Comparison of ENCODE assay signal across 21 cellular contexts in the genomic region with DNA sequence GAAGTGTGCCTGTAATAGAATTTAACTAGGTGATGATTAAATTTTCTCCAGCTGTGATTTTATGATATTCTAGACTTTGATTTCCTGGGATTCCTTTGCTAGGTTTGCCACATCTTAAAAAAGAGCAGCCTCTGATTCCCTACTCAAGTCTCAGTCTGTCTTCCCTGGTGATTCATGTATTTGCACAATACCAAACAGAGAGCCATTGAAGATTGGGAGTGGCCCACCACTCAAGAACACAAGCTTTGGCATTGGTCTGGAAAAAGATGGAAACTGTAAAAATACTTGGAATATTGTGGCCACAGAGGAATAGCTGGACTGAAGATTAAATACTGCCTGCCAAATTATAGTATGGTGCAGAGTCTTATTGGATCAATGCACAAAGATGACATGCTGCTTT. TPM values are rescaled to one million over a fixed set of nuclear protein-coding genes. Genes with fewer than 3 reads are reported as not detected.
"Had no signal": no experiment of that assay in that cellular context is flagged by ENCODE, and none has a peak within 500 bp of the region (broad histone marks: within the 10 kb centered on the region; RNA-seq: fewer than 3 reads in every experiment).

No MANE protein-coding gene starts in this region.

- H3K27me3 ChIP-seq: brain microvascular endothelial cell, tibial artery, uterus had no signal

- H3K36me3 ChIP-seq: brain microvascular endothelial cell, tibial artery, uterus had no signal

- H3K79me2 ChIP-seq: parathyroid adenoma had no signal

- H2AFZ ChIP-seq: parathyroid adenoma had no signal

- ATAC-seq: activated CD8-positive, alpha-beta T cell treated with anti-CD3 and anti-CD28 coated beads for 36 hours; activated T-cell treated with anti-CD3 and anti-CD28 coated beads, Interleukin-2, amount 50 U/mL, for 72 hours; left ventricle myocardium superior; naive thymus-derived CD8-positive, alpha-beta T cell; T-helper 17 cell; WTC11 had no signal

- DNase-seq: activated CD4-positive, alpha-beta T cell treated with anti-CD3 and anti-CD28 coated beads for 4 hours; activated CD8-positive, alpha-beta T cell treated with anti-CD3 and anti-CD28 coated beads for 36 hours; activated gamma-delta T cell treated with Interleukin-2 at 50 U/mL for 16 hours; activated naive CD8-positive, alpha-beta T cell treated with anti-CD3 and anti-CD28 coated beads for 36 hours; activated T-cell treated with anti-CD3 and anti-CD28 coated beads, Interleukin-2, amount 50 U/mL, for 72 hours; brain microvascular endothelial cell; hippocampal formation; kidney; left ventricle myocardium superior; mesenchymal stem cell; naive thymus-derived CD8-positive, alpha-beta T cell; retina; small intestine; stimulated activated CD4-positive, alpha-beta T cell treated with anti-CD3 and anti-CD28 coated beads, Interleukin-4, amount 100 ng/mL, for 24 hours; stimulated activated naive CD4-positive, alpha-beta T cell; T-helper 17 cell; tibial artery; uterus had no signal

- H3K9ac ChIP-seq: parathyroid adenoma had no signal

- H3K9me3 ChIP-seq: tibial artery, uterus had no signal

- H3K4me1 ChIP-seq: parathyroid adenoma, tibial artery, uterus had no signal

- H3K27ac ChIP-seq: brain microvascular endothelial cell, parathyroid adenoma, tibial artery, uterus had no signal

- H3K4me3 ChIP-seq: tibial artery, uterus had no signal

RNA-seq across cellular contexts. Expression of a gene that starts 32.9 kb away (rescaled TPM):
- total RNA-seq: activated CD8-positive, alpha-beta T cell treated with anti-CD3 and anti-CD28 coated beads for 36 hours; activated naive CD8-positive, alpha-beta T cell treated with anti-CD3 and anti-CD28 coated beads for 36 hours; activated T-cell treated with anti-CD3 and anti-CD28 coated beads, Interleukin-2, amount 50 U/mL, for 72 hours; mucosa of gallbladder; naive thymus-derived CD8-positive, alpha-beta T cell; T-helper 17 cell had no signal
- polyA plus RNA-seq: naive thymus-derived CD8-positive, alpha-beta T cell; small intestine had no signal
